ENCODE assay signal across 18 cellular contexts in the genomic region with DNA sequence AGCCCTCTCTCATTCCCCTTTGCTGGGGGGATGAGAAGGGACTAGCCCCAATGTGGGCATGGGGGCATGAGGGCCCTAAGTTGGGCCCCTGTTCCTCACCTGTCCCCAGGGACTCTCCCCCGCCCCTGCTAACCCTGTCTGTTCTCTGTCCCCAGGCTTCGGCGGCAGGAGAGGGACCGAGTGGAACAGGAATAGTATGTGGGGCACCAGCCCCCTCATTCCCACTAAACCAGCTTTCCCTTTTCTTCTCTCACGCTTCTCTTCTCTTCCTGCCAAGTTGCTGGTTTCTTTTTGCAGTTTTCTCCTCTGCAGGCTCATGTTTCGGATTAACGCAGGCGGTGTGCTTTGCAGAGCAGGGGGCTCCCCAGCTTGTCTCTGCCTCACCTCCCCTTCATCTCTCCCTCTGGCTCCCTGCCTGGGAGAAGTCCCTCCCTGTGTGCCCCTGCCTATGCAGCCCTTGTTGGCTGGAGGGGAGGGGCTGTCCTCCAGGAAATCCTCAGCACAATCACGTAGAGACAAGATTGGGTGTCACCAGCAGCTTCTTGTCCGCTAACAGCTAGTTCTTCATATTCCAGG. TPM values are rescaled to one million over a fixed set of nuclear protein-coding genes. Genes with fewer than 3 reads are reported as not detected.
"Had no signal": no experiment of that assay in that cellular context is flagged by ENCODE, and none has a peak within 500 bp of the region (broad histone marks: within the 10 kb centered on the region; RNA-seq: fewer than 3 reads in every experiment).

No MANE protein-coding gene starts in this region.

- H3K27me3 Mint-ChIP-seq: activated CD8-positive, alpha-beta memory T cell treated with anti-CD3 and anti-CD28 coated beads, Interleukin-2, amount 10 ng/mL, durations not matched to agents 7 days and 5 days; activated naive CD8-positive, alpha-beta T cell; activated T-cell treated with anti-CD3 and anti-CD28 coated beads, Interleukin-2, amount 50 U/mL, for 24 hours had no signal

- H3K9me3 ChIP-seq: colonic mucosa, heart right ventricle, tibial artery, vagina had no signal

- H3K27ac Mint-ChIP-seq: activated CD8-positive, alpha-beta memory T cell treated with anti-CD3 and anti-CD28 coated beads, Interleukin-2, amount 10 ng/mL, durations not matched to agents 7 days and 5 days; activated naive CD8-positive, alpha-beta T cell; activated T-cell treated with anti-CD3 and anti-CD28 coated beads, Interleukin-2, amount 50 U/mL, for 24 hours; T-helper 1 cell treated with Interleukin-12 subunit alpha and Interleukin-12 subunit beta and Interleukin-4 antibody, amounts not matched to agents 30 μg/mL and 1 μg/mL, for 36 hours had no signal

- H3K4me3 Mint-ChIP-seq: activated CD8-positive, alpha-beta memory T cell treated with anti-CD3 and anti-CD28 coated beads, Interleukin-2, amount 10 ng/mL, durations not matched to agents 7 days and 5 days; activated naive CD8-positive, alpha-beta T cell; activated T-cell treated with anti-CD3 and anti-CD28 coated beads, Interleukin-2, amount 50 U/mL, for 24 hours; T-helper 1 cell treated with Interleukin-12 subunit alpha and Interleukin-12 subunit beta and Interleukin-4 antibody, amounts not matched to agents 30 μg/mL and 1 μg/mL, for 36 hours had no signal

- H3K27ac ChIP-seq: colonic mucosa, heart right ventricle, tibial artery, vagina had no signal

- DNase-seq: activated CD4-positive, alpha-beta T cell treated with anti-CD3 and anti-CD28 coated beads, Interleukin-2, amount 50 U/mL, for 4 hours; activated CD8-positive, alpha-beta memory T cell treated with anti-CD3 and anti-CD28 coated beads, Interleukin-2, amount 10 ng/mL, durations not matched to agents 7 days and 5 days; activated gamma-delta T cell; activated T-cell treated with anti-CD3 and anti-CD28 coated beads, Interleukin-2, amount 50 U/mL, for 24 hours; aorta; colonic mucosa; effector CD8-positive, alpha-beta T cell; heart right ventricle; nucleus accumbens; right cardiac atrium; small intestine; tibial artery had no signal

- H3K9me3 Mint-ChIP-seq: activated T-cell treated with anti-CD3 and anti-CD28 coated beads, Interleukin-2, amount 50 U/mL, for 24 hours; T-helper 1 cell treated with Interleukin-12 subunit alpha and Interleukin-12 subunit beta and Interleukin-4 antibody, amounts not matched to agents 30 μg/mL and 1 μg/mL, for 36 hours had no signal

- H3K36me3 Mint-ChIP-seq: activated CD8-positive, alpha-beta memory T cell treated with anti-CD3 and anti-CD28 coated beads, Interleukin-2, amount 10 ng/mL, durations not matched to agents 7 days and 5 days had no signal

- H3K27me3 ChIP-seq: colonic mucosa, heart right ventricle, tibial artery, vagina had no signal

- ATAC-seq: activated CD8-positive, alpha-beta memory T cell treated with anti-CD3 and anti-CD28 coated beads, Interleukin-2, amount 10 ng/mL, durations not matched to agents 7 days and 5 days; heart right ventricle had no signal

- H3K4me3 ChIP-seq: colonic mucosa, heart right ventricle, tibial artery, vagina had no signal

RNA-seq across cellular contexts. Expression of gene CAPN11, which starts 23.4 kb away (rescaled TPM):
- total RNA-seq: activated CD8-positive, alpha-beta memory T cell treated with anti-CD3 and anti-CD28 coated beads, Interleukin-2, amount 10 ng/mL, durations not matched to agents 7 days and 5 days; fibroblast of lung; frontal cortex; kidney epithelial cell had no signal
